In the genomic region with DNA sequence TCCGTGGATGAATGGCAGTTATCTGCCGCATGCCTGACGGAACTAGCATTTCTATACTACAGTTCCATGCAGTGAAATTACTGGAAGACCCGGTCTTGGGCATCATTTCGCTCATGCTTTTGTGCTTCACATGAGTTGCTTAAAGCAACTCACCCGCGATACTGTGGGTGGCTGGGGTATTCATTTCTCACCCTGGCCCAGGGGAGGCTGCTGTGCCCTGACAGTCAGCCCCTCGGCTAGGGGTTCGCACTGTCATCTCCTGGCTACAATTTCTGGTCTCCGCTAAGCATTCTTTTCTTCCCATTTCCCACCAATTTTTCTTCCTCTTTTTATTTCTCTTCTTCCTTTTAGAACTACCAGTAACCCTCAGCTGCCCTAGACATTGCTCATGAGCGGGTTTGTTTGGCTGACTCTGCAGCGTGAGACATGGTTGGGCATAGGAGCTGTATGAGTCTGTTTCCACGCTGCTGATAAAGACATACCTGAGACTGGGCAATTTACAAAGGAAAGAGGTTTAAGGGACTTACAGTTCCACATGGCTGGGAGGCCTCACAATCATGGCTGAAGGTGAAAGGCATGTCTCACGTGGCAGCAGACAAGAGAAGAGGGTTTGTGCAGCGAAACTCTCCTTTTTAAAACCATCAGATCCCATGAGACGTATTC, we compare ENCODE assay signal across 19 cellular contexts. TPM values are rescaled to one million over a fixed set of nuclear protein-coding genes. Genes with fewer than 3 reads are reported as not detected.
"Had no signal": no experiment of that assay in that cellular context is flagged by ENCODE, and none has a peak within 500 bp of the region (broad histone marks: within the 10 kb centered on the region; RNA-seq: fewer than 3 reads in every experiment).

No MANE protein-coding gene starts in this region.

- H3K27me3 ChIP-seq: ascending aorta, breast epithelium, neural progenitor cell, ovary, sigmoid colon, spleen, uterus had no signal

- H3K27ac Mint-ChIP-seq: activated naive CD8-positive, alpha-beta T cell treated with anti-CD3 and anti-CD28 coated beads, Interleukin-2, amount 50 U/mL, for 24 hours; mesothelial cell of epicardium; neural progenitor cell had no signal

- H3K9me3 Mint-ChIP-seq: activated naive CD8-positive, alpha-beta T cell treated with anti-CD3 and anti-CD28 coated beads, Interleukin-2, amount 50 U/mL, for 24 hours; mesothelial cell of epicardium had no signal

- H3K36me3 Mint-ChIP-seq: mesothelial cell of epicardium, neural progenitor cell had no signal

- H3K27ac ChIP-seq: ascending aorta, breast epithelium, epithelial cell of prostate, neural progenitor cell, ovary, sigmoid colon, uterus had no signal

- H3K36me3 ChIP-seq: ascending aorta, breast epithelium, neural progenitor cell, ovary, sigmoid colon, spleen, uterus had no signal

- H3K4me3 ChIP-seq: ascending aorta, breast epithelium, lung, neural progenitor cell, ovary, sigmoid colon, spleen, uterus had no signal

- DNase-seq: activated CD4-positive, alpha-beta T cell treated with anti-CD3 and anti-CD28 coated beads, Interleukin-2, amount 50 U/mL, for 1 hour; activated CD8-positive, alpha-beta memory T cell treated with anti-CD3 and anti-CD28 coated beads for 24 hours; activated naive CD4-positive, alpha-beta T cell treated with Interleukin-2 at 50 U/mL for 16 hours; activated naive CD8-positive, alpha-beta T cell treated with anti-CD3 and anti-CD28 coated beads, Interleukin-2, amount 50 U/mL, for 24 hours; activated T-cell treated with anti-CD3 and anti-CD28 coated beads for 4 hours; ovary; sigmoid colon; spleen; T-helper 9 cell; uterus had no signal

- H3K9me3 ChIP-seq: ascending aorta, breast epithelium, ovary, sigmoid colon, spleen, uterus had no signal

- H3K4me3 Mint-ChIP-seq: activated naive CD8-positive, alpha-beta T cell treated with anti-CD3 and anti-CD28 coated beads, Interleukin-2, amount 50 U/mL, for 24 hours; mesothelial cell of epicardium; neural progenitor cell had no signal

- H3K4me1 Mint-ChIP-seq: neural progenitor cell had no signal

- H3K4me1 ChIP-seq: ascending aorta, breast epithelium, neural progenitor cell, uterus had no signal

RNA-seq across cellular contexts. Expression of gene DIPK1C, which starts 22.5 kb away (rescaled TPM):
- total RNA-seq: ascending aorta, chondrocyte, dermis microvascular lymphatic vessel endothelial cell, lung, mesothelial cell of epicardium, pulmonary artery endothelial cell had no signal

RNA-seq across cellular contexts. Expression of gene CNDP1, which starts 54.7 kb away (rescaled TPM):
- total RNA-seq: ascending aorta, dermis microvascular lymphatic vessel endothelial cell, lung, pulmonary artery endothelial cell, sigmoid colon had no signal
